16 cellular contexts compared by ENCODE assay signal in genomic region chr19:41941410-41942202, GRCh38. TPM values are rescaled to one million over a fixed set of nuclear protein-coding genes. Genes with fewer than 3 reads are reported as not detected.
DNase-seq lines count a peak whose midpoint lies in the region; ATAC-seq and TF ChIP-seq lines count a peak whose summit lies in the region.
"Had no signal": no experiment of that assay in that cellular context is flagged by ENCODE, and none has a peak within 500 bp of the region (broad histone marks: within the 10 kb centered on the region; RNA-seq: fewer than 3 reads in every experiment).

No MANE protein-coding gene starts in this region.

- peak overlapping the region; percentile 51 for H3K4me3 Mint-ChIP-seq in T-helper 2 cell treated with Interferon-gamma antibody and Interleukin-4, amounts not matched to agents 5 μg/mL and 100 μg/mL, for 36 hours
- H3K4me3 Mint-ChIP-seq in activated naive CD8-positive, alpha-beta T cell treated with anti-CD3 and anti-CD28 coated beads, Interleukin-2, amount 10 ng/mL, durations not matched to agents 7 days and 5 days: peak overlapping the region; percentile 55
- peak overlapping the region; percentile 75 for H3K4me3 Mint-ChIP-seq in neural crest cell

- no peak for DNase-seq in T-helper 2 cell treated with Interferon-gamma antibody and Interleukin-4, amounts not matched to agents 5 μg/mL and 100 μg/mL, for 36 hours (ENCODE audit: low spot score)
- DNase-seq in T-helper 2 cell: no peak
- no peak for DNase-seq in HEK293T (ENCODE audit: extremely low spot score)
- no peak for DNase-seq in activated naive CD8-positive, alpha-beta T cell treated with anti-CD3 and anti-CD28 coated beads, Interleukin-2, amount 10 ng/mL, durations not matched to agents 7 days and 5 days
- DNase-seq in neural crest cell (ENCODE audit: low read depth, low spot score): no peak
- DNase-seq in stimulated activated CD4-positive, alpha-beta T cell treated with anti-CD3 and anti-CD28 coated beads, Interleukin-2, amount 100 ng/mL, for 24 hours: no peak
- DNase-seq in ACHN: no peak
- no peak for DNase-seq in NCI-H1930 (lab: John Stamatoyannopoulos, UW)
- DNase-seq: 8988T, heart left ventricle, Kasumi-1, left cardiac atrium, NCI-H1694, NCI-H526, Right ventricle myocardium superior, thyroid gland had no signal

- in situ Hi-C loops in ACHN (cut with HindIII; ENCODE audit: low pct_ligation_motif_present, low pct_unique_long_range_greater_than_20kb, low sequenced_read_pairs): no loop called here

- POLR2A ChIA-PET in HEK293T (lab: Yijun Ruan, JAX): interaction anchor here (1.9 kb wide), 1 partner anchor 81 kb away, joined by 7 read pairs; the partner anchor contains the start of gene RPS19
- POLR2A ChIA-PET in activated naive CD8-positive, alpha-beta T cell treated with anti-CD3 and anti-CD28 coated beads, Interleukin-2, amount 10 ng/mL, durations not matched to agents 7 days and 5 days (lab: Charles Lee): interaction anchor here (1.1 to 1.3 kb wide), 2 partner anchors 16 to 29 kb away, joined by 4 read pairs; no protein-coding TSS in a partner anchor

- no peaks in the 10 kb centered on the region for H3K9me3 Mint-ChIP-seq in T-helper 2 cell treated with Interferon-gamma antibody and Interleukin-4, amounts not matched to agents 5 μg/mL and 100 μg/mL, for 36 hours
- H3K9me3 Mint-ChIP-seq in activated naive CD8-positive, alpha-beta T cell treated with anti-CD3 and anti-CD28 coated beads, Interleukin-2, amount 10 ng/mL, durations not matched to agents 7 days and 5 days: no peaks in the 10 kb centered on the region
- peaks cover 2% of the 10 kb centered on the region for H3K9me3 Mint-ChIP-seq in neural crest cell

- TF ChIP-seq CTCF in neural crest cell (conservative IDR thresholded peaks at IDR 0.05): no peak

- peak overlapping the region; percentile 23 for H3K27ac Mint-ChIP-seq in T-helper 2 cell treated with Interferon-gamma antibody and Interleukin-4, amounts not matched to agents 5 μg/mL and 100 μg/mL, for 36 hours
- H3K27ac Mint-ChIP-seq in activated naive CD8-positive, alpha-beta T cell treated with anti-CD3 and anti-CD28 coated beads, Interleukin-2, amount 10 ng/mL, durations not matched to agents 7 days and 5 days: no peak overlapping the region
- H3K27ac Mint-ChIP-seq in neural crest cell (ENCODE audit: unreplicated experiment): no peak overlapping the region

- no peaks in the 10 kb centered on the region for H3K36me3 Mint-ChIP-seq in T-helper 2 cell treated with Interferon-gamma antibody and Interleukin-4, amounts not matched to agents 5 μg/mL and 100 μg/mL, for 36 hours (ENCODE audit: low read depth)
- no peaks in the 10 kb centered on the region for H3K36me3 Mint-ChIP-seq in activated naive CD8-positive, alpha-beta T cell treated with anti-CD3 and anti-CD28 coated beads, Interleukin-2, amount 10 ng/mL, durations not matched to agents 7 days and 5 days
- no peaks in the 10 kb centered on the region for H3K36me3 Mint-ChIP-seq in neural crest cell (ENCODE audit: low read depth)

- H3K27me3 Mint-ChIP-seq in T-helper 2 cell treated with Interferon-gamma antibody and Interleukin-4, amounts not matched to agents 5 μg/mL and 100 μg/mL, for 36 hours (ENCODE audit: low read depth): peaks cover 16% of the 10 kb centered on the region
- peaks cover 13% of the 10 kb centered on the region for H3K27me3 Mint-ChIP-seq in activated naive CD8-positive, alpha-beta T cell treated with anti-CD3 and anti-CD28 coated beads, Interleukin-2, amount 10 ng/mL, durations not matched to agents 7 days and 5 days
- H3K27me3 Mint-ChIP-seq in neural crest cell (ENCODE audit: low read depth): peaks cover 33% of the 10 kb centered on the region

- CTCF ChIA-PET in HEK293T (lab: Yijun Ruan, JAX): interaction anchor here (0.6 kb wide), 1 partner anchor 69 kb away, joined by 3 read pairs; no protein-coding TSS in a partner anchor

- peaks cover 29% of the 10 kb centered on the region for H3K4me1 Mint-ChIP-seq in T-helper 2 cell treated with Interferon-gamma antibody and Interleukin-4, amounts not matched to agents 5 μg/mL and 100 μg/mL, for 36 hours (ENCODE audit: low read depth)
- peaks cover 28% of the 10 kb centered on the region for H3K4me1 Mint-ChIP-seq in activated naive CD8-positive, alpha-beta T cell treated with anti-CD3 and anti-CD28 coated beads, Interleukin-2, amount 10 ng/mL, durations not matched to agents 7 days and 5 days
- peaks cover 11% of the 10 kb centered on the region for H3K4me1 Mint-ChIP-seq in neural crest cell

- ATAC-seq in activated naive CD8-positive, alpha-beta T cell treated with anti-CD3 and anti-CD28 coated beads, Interleukin-2, amount 10 ng/mL, durations not matched to agents 7 days and 5 days (ENCODE audit: low read depth): no peak
- ATAC-seq: heart left ventricle had no signal

TF ChIP-seq in HEK293T, 16 proteins besides CTCF, POLR2A, EP300 and RAD21:
- TF ChIP-seq ZNF384 (IDR thresholded peaks at IDR 0.05) (0 out of 2 replicates have a peak, but pooled peaks have one; percentile 54), NFRKB (IDR thresholded peaks at IDR 0.05) (no peak)

RNA-seq across cellular contexts. Expression of gene ERFL, which starts 13.4 kb away (rescaled TPM):
- total RNA-seq in activated naive CD8-positive, alpha-beta T cell treated with anti-CD3 and anti-CD28 coated beads, Interleukin-2, amount 10 ng/mL, durations not matched to agents 7 days and 5 days: 1 to 10 TPM; 4.3 to 4.5 TPM
- 0.12 and 0.14 TPM in 2 replicates for total RNA-seq in neural crest cell
- total RNA-seq: Right ventricle myocardium superior had no signal

RNA-seq across cellular contexts. Expression of gene RABAC1, which starts 17.5 kb away (rescaled TPM):
- total RNA-seq in activated naive CD8-positive, alpha-beta T cell treated with anti-CD3 and anti-CD28 coated beads, Interleukin-2, amount 10 ng/mL, durations not matched to agents 7 days and 5 days: 10 to 100 TPM; 85.3 to 87.3 TPM
- 83.8 and 93.4 TPM in 2 replicates for total RNA-seq in neural crest cell

RNA-seq across cellular contexts. Expression of gene ATP1A3, which starts 52.4 kb away (rescaled TPM):
- 1 to 10 TPM; 4.5 to 7.1 TPM for total RNA-seq in activated naive CD8-positive, alpha-beta T cell treated with anti-CD3 and anti-CD28 coated beads, Interleukin-2, amount 10 ng/mL, durations not matched to agents 7 days and 5 days
- total RNA-seq in neural crest cell: 22.9 and 23.2 TPM in 2 replicates

RNA-seq across cellular contexts. Expression of gene ARHGEF1, which starts 58.6 kb away (rescaled TPM):
- total RNA-seq in activated naive CD8-positive, alpha-beta T cell treated with anti-CD3 and anti-CD28 coated beads, Interleukin-2, amount 10 ng/mL, durations not matched to agents 7 days and 5 days: 100 to 1,000 TPM; 807 to 824 TPM
- total RNA-seq in neural crest cell: 62.3 and 69.9 TPM in 2 replicates
